In genomic region chr11:103610435-103610834, GRCh38 we compare ENCODE assay signal across 1 cellular context.
TF ChIP-seq lines count a peak whose summit lies in the region.

No MANE protein-coding gene starts in this region.

TF ChIP-seq in IMR-90, 13 proteins besides CTCF, POLR2A, EP300 and RAD21:
- TF ChIP-seq MXI1 (IDR thresholded peaks at IDR 0.05; ENCODE audit: borderline replicate concordance, low read depth, low read length): no peak
- TF ChIP-seq USF2 (IDR thresholded peaks at IDR 0.05; ENCODE audit: low read depth, low read length): no peak
- no peak for TF ChIP-seq NFE2L2 (IDR thresholded peaks at IDR 0.05; ENCODE audit: low read depth, low read length)
- no peak for TF ChIP-seq MAZ (IDR thresholded peaks at IDR 0.05; ENCODE audit: borderline replicate concordance, low read depth, low read length)
- TF ChIP-seq BHLHE40 (IDR thresholded peaks at IDR 0.05; ENCODE audit: low read depth, low read length): no peak
- no peak for TF ChIP-seq SMC3 (IDR thresholded peaks at IDR 0.05; ENCODE audit: low read depth, low read length)
- TF ChIP-seq CHD1 (IDR thresholded peaks at IDR 0.05; ENCODE audit: low read depth, low read length): no peak
- TF ChIP-seq MAFK (IDR thresholded peaks at IDR 0.05; ENCODE audit: low read depth, low read length): no peak
